ENCODE assay signal across 1 cellular context in genomic region chr12:118633071-118633470, GRCh38.
TF ChIP-seq lines count a peak whose summit lies in the region.

No MANE protein-coding gene starts in this region.

TF ChIP-seq in H1, 55 proteins besides CTCF, POLR2A, EP300 and RAD21:
- TF ChIP-seq POU5F1 (IDR thresholded peaks at IDR 0.05; ENCODE audit: low read depth, low read length) = peak; percentile 79
- no peak for TF ChIP-seq RFX5 (IDR thresholded peaks at IDR 0.05; ENCODE audit: borderline replicate concordance, low read depth, low read length)
